In genomic region chr1:150767704-150768103, GRCh38 we compare ENCODE assay signal across 6 cellular contexts. TPM values are rescaled to one million over a fixed set of nuclear protein-coding genes. Genes with fewer than 3 reads are reported as not detected.
"Had no signal": no experiment of that assay in that cellular context is flagged by ENCODE, and none has a peak within 500 bp of the region (broad histone marks: within the 10 kb centered on the region; RNA-seq: fewer than 3 reads in every experiment).

No MANE protein-coding gene starts in this region.

RNA-seq across cellular contexts. Expression of gene HORMAD1, which starts 47.0 kb away (rescaled TPM):
- total RNA-seq: dermis microvascular lymphatic vessel endothelial cell, kidney epithelial cell, mucosa of gallbladder, neural crest cell, progenitor cell of endocrine pancreas had no signal
- polyA plus RNA-seq: heart right ventricle had no signal
